20 cellular contexts compared by ENCODE assay signal in the genomic region with DNA sequence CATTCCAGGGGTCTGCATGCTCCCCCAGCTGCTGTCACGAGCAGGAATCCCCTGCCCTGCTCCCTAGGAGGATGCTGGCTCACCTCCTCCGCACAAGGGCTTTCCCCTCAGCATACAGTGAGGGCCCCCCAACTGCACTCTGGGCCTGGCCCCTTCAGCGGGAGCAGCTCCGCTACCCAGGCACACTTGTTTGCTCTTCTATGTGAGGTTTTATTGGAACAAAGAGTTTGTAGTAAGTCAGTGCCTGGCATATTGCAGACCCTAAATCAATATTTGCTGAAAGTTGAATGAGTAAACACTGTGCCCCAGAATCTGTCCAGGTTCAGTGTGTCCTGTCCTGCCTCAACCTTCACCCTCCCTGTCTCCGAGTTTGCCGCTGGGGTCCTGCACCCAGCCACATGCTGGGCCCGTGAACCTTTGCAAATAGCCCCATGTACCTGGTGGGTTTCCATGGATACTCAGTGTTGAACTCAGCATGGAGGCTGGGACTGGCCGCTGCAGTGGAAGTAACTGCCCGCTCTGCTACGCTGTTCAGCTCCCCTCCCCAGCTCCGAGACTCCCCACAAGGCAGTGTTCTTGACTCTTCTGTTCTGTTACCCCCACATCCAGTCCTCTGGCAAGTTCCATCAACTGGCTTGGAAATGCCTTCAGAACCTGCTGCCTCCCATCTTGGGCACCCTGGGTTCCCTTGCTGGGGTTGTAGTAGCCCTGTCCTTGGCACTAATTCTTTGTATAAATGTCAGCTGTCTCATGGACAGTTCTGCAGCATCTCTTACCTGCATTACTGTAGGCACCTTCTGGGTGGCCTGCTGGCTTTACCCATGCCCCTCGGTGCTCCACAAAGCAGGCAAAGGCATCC. TPM values are rescaled to one million over a fixed set of nuclear protein-coding genes. Genes with fewer than 3 reads are reported as not detected.
DNase-seq lines count a peak whose midpoint lies in the region; ATAC-seq and TF ChIP-seq lines count a peak whose summit lies in the region.
"Had no signal": no experiment of that assay in that cellular context is flagged by ENCODE, and none has a peak within 500 bp of the region (broad histone marks: within the 10 kb centered on the region; RNA-seq: fewer than 3 reads in every experiment).

No MANE protein-coding gene starts in this region.

- WGBS in liver: 33% methylated on average over 12 of the region's 12 CpGs
- WGBS in prostate gland: 66% methylated on average over 12 of the region's 12 CpGs

- peaks cover 31 to 89% (median 52%) of the 10 kb centered on the region in 4 donors for H3K4me1 ChIP-seq in liver (ENCODE audit: control insufficient read depth in 4 of 4, insufficient read depth in 4 of 4, low read length in 3 of 4)
- peaks cover 28% of the 10 kb centered on the region for H3K4me1 ChIP-seq in prostate gland (replicated peaks)

- peaks cover 7% of the 10 kb centered on the region for H3K4me1 Mint-ChIP-seq in T-helper 17 cell

- peak overlapping the region; percentile 54 for H3K27ac Mint-ChIP-seq in T-helper 17 cell
- H3K27ac Mint-ChIP-seq: activated naive CD8-positive, alpha-beta T cell treated with anti-CD3 and anti-CD28 coated beads for 36 hours had no signal

- no peak overlapping the region for H3K4me3 ChIP-seq in liver (ENCODE audit: low read depth in 1 of 3, low read length in 3 of 3)
- H3K4me3 ChIP-seq in prostate gland: no peak overlapping the region
- H3K4me3 ChIP-seq: gastroesophageal sphincter, left ventricle myocardium inferior, testis had no signal

- H3K27ac ChIP-seq in liver (ENCODE audit: low read depth in 1 of 2, low read length in 2 of 2): peak overlapping the region; percentile 73 to 92
- peak overlapping the region; percentile 88 to 91 for H3K27ac ChIP-seq in prostate gland
- H3K27ac ChIP-seq: 22Rv1, left ventricle myocardium inferior, testis had no signal

- H3K36me3 ChIP-seq in liver (ENCODE audit: control insufficient read depth in 4 of 4, insufficient read depth in 3 of 4, low read depth in 1 of 4, low read length in 3 of 4) (peaks cover 0 to 10% (median 0%) of the 10 kb centered on the region in 4 donors), prostate gland (no peaks in the 10 kb centered on the region)
- H3K36me3 ChIP-seq: gastroesophageal sphincter, left ventricle myocardium inferior had no signal

- TF ChIP-seq POLR2A in prostate gland (IDR thresholded peaks at IDR 0.05): no peak

- TF ChIP-seq CTCF in liver (IDR thresholded peaks at IDR 0.05; ENCODE audit: low read depth, low read length, missing input control) (no peak), prostate gland (IDR thresholded peaks at IDR 0.05) (no peak)

- peak overlapping the region; percentile 69 to 94 for H3K9ac ChIP-seq in liver (ENCODE audit: low read depth in 1 of 2, low read length in 2 of 2)

- H3K4me3 Mint-ChIP-seq in T-helper 17 cell: no peak overlapping the region
- H3K4me3 Mint-ChIP-seq: activated naive CD8-positive, alpha-beta T cell treated with anti-CD3 and anti-CD28 coated beads for 36 hours; CD4-positive, CD25-positive, alpha-beta regulatory T cell; IgD-negative memory B cell; immature natural killer cell; nephron had no signal

- H3K27me3 Mint-ChIP-seq in T-helper 17 cell: peaks cover 12% of the 10 kb centered on the region
- H3K27me3 Mint-ChIP-seq: activated naive CD8-positive, alpha-beta T cell treated with anti-CD3 and anti-CD28 coated beads for 36 hours had no signal

- ATAC-seq in T-helper 17 cell: no peak
- ATAC-seq in sciatic nerve: no peak
- ATAC-seq in HG03097 (IDR thresholded peaks at IDR 0.05; ENCODE audit: low FRiP score, unreplicated experiment): no peak
- ATAC-seq in GM18502 (IDR thresholded peaks at IDR 0.05; ENCODE audit: poor library complexity, unreplicated experiment): no peak
- ATAC-seq: gastroesophageal sphincter had no signal

- intact Hi-C loops in prostate gland (cut with DNase I): loop anchor here (5.0 kb wide), 1 partner anchor 290 kb away; no protein-coding TSS in a partner anchor
- intact Hi-C loops in sciatic nerve (cut with DNase I): no loop called here

- peak; percentile 56 to 59 for TF ChIP-seq RAD21 in liver (IDR thresholded peaks at IDR 0.05)

- peak; percentile 13 for DNase-seq in DMS53 (lab: John Stamatoyannopoulos, UW)
- no peak for DNase-seq in DMS53 treated with DMSO at 0.1 percent for 48 hours (lab: John Stamatoyannopoulos, UW; ENCODE audit: unreplicated experiment)
- DNase-seq in T-helper 17 cell: no peak
- peak; percentile 46 for DNase-seq in prostate gland (ENCODE audit: low spot score)
- DNase-seq in sciatic nerve (ENCODE audit: low spot score): no peak
- DNase-seq: aorta, left ventricle myocardium inferior, NCI-H1048 had no signal

- no peaks in the 10 kb centered on the region for H3K27me3 ChIP-seq in liver (ENCODE audit: control insufficient read depth in 4 of 4, insufficient read depth in 4 of 4, low read length in 3 of 4)
- H3K27me3 ChIP-seq in prostate gland (replicated peaks; ENCODE audit: insufficient read depth): no peaks in the 10 kb centered on the region
- H3K27me3 ChIP-seq: gastroesophageal sphincter, testis had no signal

- H3K36me3 Mint-ChIP-seq in T-helper 17 cell (ENCODE audit: low read depth): peaks cover 3% of the 10 kb centered on the region
- H3K36me3 Mint-ChIP-seq: activated naive CD8-positive, alpha-beta T cell treated with anti-CD3 and anti-CD28 coated beads for 36 hours; CD4-positive, CD25-positive, alpha-beta regulatory T cell; IgD-negative memory B cell had no signal

- H3K9me3 ChIP-seq in T-helper 17 cell (ENCODE audit: control insufficient read depth, low read length, poor library complexity, severe bottlenecking): no peaks in the 10 kb centered on the region
- no peaks in the 10 kb centered on the region for H3K9me3 ChIP-seq in liver (ENCODE audit: control insufficient read depth in 4 of 4, low read length in 3 of 4)
- H3K9me3 ChIP-seq in prostate gland: no peaks in the 10 kb centered on the region
- H3K9me3 ChIP-seq: gastroesophageal sphincter, left ventricle myocardium inferior, testis had no signal

TF ChIP-seq in liver, 16 proteins besides CTCF, POLR2A, EP300 and RAD21 (continues in another document):
- peak in 1 of 2 donors; percentile 31 for TF ChIP-seq GABPA (IDR thresholded peaks at IDR 0.05 in 1 of 2, conservative IDR thresholded peaks at IDR 0.05 in 1 of 2)
- peak; percentile 93 for TF ChIP-seq YY1 (IDR thresholded peaks at IDR 0.05)
- peak; percentile 99 for TF ChIP-seq FOXA1 (IDR thresholded peaks at IDR 0.05)
- TF ChIP-seq, protein P1, sequence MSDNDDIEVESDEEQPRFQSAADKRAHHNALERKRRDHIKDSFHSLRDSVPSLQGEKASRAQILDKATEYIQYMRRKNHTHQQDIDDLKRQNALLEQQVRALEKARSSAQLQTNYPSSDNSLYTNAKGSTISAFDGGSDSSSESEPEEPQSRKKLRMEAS (IDR thresholded peaks at IDR 0.05): peak; percentile 87
- TF ChIP-seq SP1 (IDR thresholded peaks at IDR 0.05): peak; percentile 98
- TF ChIP-seq, protein P2, sequence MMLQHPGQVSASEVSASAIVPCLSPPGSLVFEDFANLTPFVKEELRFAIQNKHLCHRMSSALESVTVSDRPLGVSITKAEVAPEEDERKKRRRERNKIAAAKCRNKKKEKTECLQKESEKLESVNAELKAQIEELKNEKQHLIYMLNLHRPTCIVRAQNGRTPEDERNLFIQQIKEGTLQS (IDR thresholded peaks at IDR 0.05): no peak
- TF ChIP-seq, protein P3, sequence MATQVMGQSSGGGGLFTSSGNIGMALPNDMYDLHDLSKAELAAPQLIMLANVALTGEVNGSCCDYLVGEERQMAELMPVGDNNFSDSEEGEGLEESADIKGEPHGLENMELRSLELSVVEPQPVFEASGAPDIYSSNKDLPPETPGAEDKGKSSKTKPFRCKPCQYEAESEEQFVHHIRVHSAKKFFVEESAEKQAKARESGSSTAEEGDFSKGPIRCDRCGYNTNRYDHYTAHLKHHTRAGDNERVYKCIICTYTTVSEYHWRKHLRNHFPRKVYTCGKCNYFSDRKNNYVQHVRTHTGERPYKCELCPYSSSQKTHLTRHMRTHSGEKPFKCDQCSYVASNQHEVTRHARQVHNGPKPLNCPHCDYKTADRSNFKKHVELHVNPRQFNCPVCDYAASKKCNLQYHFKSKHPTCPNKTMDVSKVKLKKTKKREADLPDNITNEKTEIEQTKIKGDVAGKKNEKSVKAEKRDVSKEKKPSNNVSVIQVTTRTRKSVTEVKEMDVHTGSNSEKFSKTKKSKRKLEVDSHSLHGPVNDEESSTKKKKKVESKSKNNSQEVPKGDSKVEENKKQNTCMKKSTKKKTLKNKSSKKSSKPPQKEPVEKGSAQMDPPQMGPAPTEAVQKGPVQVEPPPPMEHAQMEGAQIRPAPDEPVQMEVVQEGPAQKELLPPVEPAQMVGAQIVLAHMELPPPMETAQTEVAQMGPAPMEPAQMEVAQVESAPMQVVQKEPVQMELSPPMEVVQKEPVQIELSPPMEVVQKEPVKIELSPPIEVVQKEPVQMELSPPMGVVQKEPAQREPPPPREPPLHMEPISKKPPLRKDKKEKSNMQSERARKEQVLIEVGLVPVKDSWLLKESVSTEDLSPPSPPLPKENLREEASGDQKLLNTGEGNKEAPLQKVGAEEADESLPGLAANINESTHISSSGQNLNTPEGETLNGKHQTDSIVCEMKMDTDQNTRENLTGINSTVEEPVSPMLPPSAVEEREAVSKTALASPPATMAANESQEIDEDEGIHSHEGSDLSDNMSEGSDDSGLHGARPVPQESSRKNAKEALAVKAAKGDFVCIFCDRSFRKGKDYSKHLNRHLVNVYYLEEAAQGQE (IDR thresholded peaks at IDR 0.05): peak; percentile 89
- TF ChIP-seq NR2F2 (IDR thresholded peaks at IDR 0.05): peak; percentile 52
- TF ChIP-seq, protein P4, sequence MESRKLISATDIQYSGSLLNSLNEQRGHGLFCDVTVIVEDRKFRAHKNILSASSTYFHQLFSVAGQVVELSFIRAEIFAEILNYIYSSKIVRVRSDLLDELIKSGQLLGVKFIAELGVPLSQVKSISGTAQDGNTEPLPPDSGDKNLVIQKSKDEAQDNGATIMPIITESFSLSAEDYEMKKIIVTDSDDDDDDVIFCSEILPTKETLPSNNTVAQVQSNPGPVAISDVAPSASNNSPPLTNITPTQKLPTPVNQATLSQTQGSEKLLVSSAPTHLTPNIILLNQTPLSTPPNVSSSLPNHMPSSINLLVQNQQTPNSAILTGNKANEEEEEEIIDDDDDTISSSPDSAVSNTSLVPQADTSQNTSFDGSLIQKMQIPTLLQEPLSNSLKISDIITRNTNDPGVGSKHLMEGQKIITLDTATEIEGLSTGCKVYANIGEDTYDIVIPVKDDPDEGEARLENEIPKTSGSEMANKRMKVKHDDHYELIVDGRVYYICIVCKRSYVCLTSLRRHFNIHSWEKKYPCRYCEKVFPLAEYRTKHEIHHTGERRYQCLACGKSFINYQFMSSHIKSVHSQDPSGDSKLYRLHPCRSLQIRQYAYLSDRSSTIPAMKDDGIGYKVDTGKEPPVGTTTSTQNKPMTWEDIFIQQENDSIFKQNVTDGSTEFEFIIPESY (IDR thresholded peaks at IDR 0.05): peak; percentile 91
- peak; percentile 100 for TF ChIP-seq RXRA (IDR thresholded peaks at IDR 0.05)
- peak; percentile 88 to 93 for TF ChIP-seq HNF4A (conservative IDR thresholded peaks at IDR 0.05)
- peak; percentile 6 for TF ChIP-seq HNF4G (IDR thresholded peaks at IDR 0.05)

RNA-seq across cellular contexts. Expression of a gene that starts 15.7 kb away (rescaled TPM):
- total RNA-seq in T-helper 17 cell (under 1 TPM; 0.21 to 0.45 TPM), liver (100 to 1,000 TPM in 1 of 2 donors, under 1 TPM in 1; 0.79 to 407 TPM), prostate gland (1 to 10 TPM in 1 of 2 donors, under 1 TPM in 1; 0.80 to 4.4 TPM), sciatic nerve (1.1 TPM)
- polyA plus RNA-seq in liver: 1,000 to 10,000 TPM in 1 of 2 donors, 100 to 1,000 TPM in 1; 471 to 1,107 TPM
- total RNA-seq: dermis microvascular lymphatic vessel endothelial cell had no signal
- polyA plus RNA-seq: CD4-positive, CD25-positive, alpha-beta regulatory T cell had no signal

Comparison
In these comparisons a context has a peak if more than half of its experiments do, and no peak if none do; other contexts are left out.
1. DNase-seq: peak in DMS53 (single experiment) and prostate gland (single experiment); none in DMS53 treated with DMSO at 0.1 percent for 48 hours (single experiment), T-helper 17 cell (0 of 3) and sciatic nerve (single experiment).